In genomic region chr5:141598389-141599360, GRCh38 we compare ENCODE assay signal across 10 cellular contexts. TPM values are rescaled to one million over a fixed set of nuclear protein-coding genes. Genes with fewer than 3 reads are reported as not detected.
DNase-seq lines count a peak whose midpoint lies in the region; ATAC-seq and TF ChIP-seq lines count a peak whose summit lies in the region.
"Had no signal": no experiment of that assay in that cellular context is flagged by ENCODE, and none has a peak within 500 bp of the region (broad histone marks: within the 10 kb centered on the region; RNA-seq: fewer than 3 reads in every experiment).

No MANE protein-coding gene starts in this region.

- H3K27me3 Mint-ChIP-seq in CD8-positive, alpha-beta T cell (ENCODE audit: low read depth) = no peaks in the 10 kb centered on the region
- H3K27me3 Mint-ChIP-seq in memory B cell = no peaks in the 10 kb centered on the region

- CTCF ChIA-PET in CD8-positive, alpha-beta T cell (lab: Charles Lee) = interaction anchor here (0.8 to 4.0 kb wide), 5 partner anchors 21 to 371 kb away, joined by 3 to 29 read pairs (median 3); partner anchors contain the start of gene DIAPH1

- peak overlapping the region; percentile 78 for H3K27ac Mint-ChIP-seq in CD8-positive, alpha-beta T cell
- H3K27ac Mint-ChIP-seq in memory B cell = peak overlapping the region; percentile 83

- H3K4me3 Mint-ChIP-seq in CD8-positive, alpha-beta T cell = peak overlapping the region; percentile 40
- H3K4me3 Mint-ChIP-seq in memory B cell = no peak overlapping the region

- H3K36me3 Mint-ChIP-seq in CD8-positive, alpha-beta T cell = peaks cover 27% of the 10 kb centered on the region
- H3K36me3 Mint-ChIP-seq in memory B cell = peaks cover 13% of the 10 kb centered on the region

- no peak overlapping the region for H3K27ac ChIP-seq in CD8-positive, alpha-beta T cell (ENCODE audit: low read depth, low read length)

- H3K4me1 ChIP-seq in CD8-positive, alpha-beta T cell (ENCODE audit: insufficient read depth, low read length) = peaks cover 69% of the 10 kb centered on the region

- peaks cover 4% of the 10 kb centered on the region for H3K36me3 ChIP-seq in CD8-positive, alpha-beta T cell (ENCODE audit: insufficient read depth, low read length)

- peaks cover 80% of the 10 kb centered on the region for H3K4me1 Mint-ChIP-seq in CD8-positive, alpha-beta T cell (ENCODE audit: low read depth)
- H3K4me1 Mint-ChIP-seq in memory B cell = peaks cover 36% of the 10 kb centered on the region

- no peaks in the 10 kb centered on the region for H3K9me3 Mint-ChIP-seq in CD8-positive, alpha-beta T cell
- H3K9me3 Mint-ChIP-seq in memory B cell = peaks cover 5% of the 10 kb centered on the region

- intact Hi-C loops in CD8-positive, alpha-beta T cell (cut with DNase I, micrococcal nuclease) = no loop called here

- in situ Hi-C loops in astrocyte of the spinal cord (cut with HindIII; ENCODE audit: low sequenced_read_pairs) = no loop called here

- POLR2A ChIA-PET in CD8-positive, alpha-beta T cell (lab: Charles Lee) = interaction anchor here (0.9 to 1.8 kb wide), 7 partner anchors 19 to 53 kb away, joined by 3 to 6 read pairs (median 3); partner anchors contain the start of genes DIAPH1, FCHSD1, HDAC3 and RELL2

- no peaks in the 10 kb centered on the region for H3K27me3 ChIP-seq in CD8-positive, alpha-beta T cell (ENCODE audit: insufficient read depth, low read length)

- no peak overlapping the region for H3K4me3 ChIP-seq in CD8-positive, alpha-beta T cell (ENCODE audit: low read depth, low read length)
- H3K4me3 ChIP-seq in astrocyte of the spinal cord (ENCODE audit: low read depth, low read length) = no peak overlapping the region
- H3K4me3 ChIP-seq: lung had no signal

- H3K9me3 ChIP-seq in CD8-positive, alpha-beta T cell (ENCODE audit: low read length) = no peaks in the 10 kb centered on the region

- DNase-seq in CD8-positive, alpha-beta T cell = no peak
- DNase-seq in astrocyte of the spinal cord (ENCODE audit: low read depth, low spot score) = peak; percentile 56
- DNase-seq in memory B cell (ENCODE audit: low spot score in 2 of 2) = no peak
- no peak for DNase-seq in stimulated activated CD8-positive, alpha-beta memory T cell treated with anti-CD3 and anti-CD28 coated beads, Interleukin-4, amount 100 ng/mL, for 48 hours
- no peak for DNase-seq in activated CD4-positive, alpha-beta T cell treated with anti-CD3 and anti-CD28 coated beads for 48 hours
- DNase-seq: amygdala had no signal

- peak; percentile 44 for ATAC-seq in CD8-positive, alpha-beta T cell
- ATAC-seq in HG02885 (IDR thresholded peaks at IDR 0.05; ENCODE audit: poor library complexity, unreplicated experiment) (peak; percentile 56), memory B cell (ENCODE audit: low read depth) (no peak), GM21717 (IDR thresholded peaks at IDR 0.05; ENCODE audit: unreplicated experiment) (no peak), GM19035 (IDR thresholded peaks at IDR 0.05; ENCODE audit: unreplicated experiment) (no peak)

- no peak for TF ChIP-seq CTCF in CD8-positive, alpha-beta T cell (IDR thresholded peaks at IDR 0.05)
- TF ChIP-seq CTCF in astrocyte of the spinal cord (IDR thresholded peaks at IDR 0.05; ENCODE audit: low read depth, low read length) = no peak

RNA-seq across cellular contexts. Expression of gene DIAPH1, which starts 20.1 kb away (rescaled TPM):
- 100 to 1,000 TPM; 155 to 166 TPM for total RNA-seq in CD8-positive, alpha-beta T cell

RNA-seq across cellular contexts. Expression of gene HDAC3, which starts 38.0 kb away (rescaled TPM):
- total RNA-seq in CD8-positive, alpha-beta T cell = 10 to 100 TPM; 48.9 to 54.8 TPM

RNA-seq across cellular contexts. Expression of gene RELL2, which starts 38.1 kb away (rescaled TPM):
- total RNA-seq in CD8-positive, alpha-beta T cell = 1 to 10 TPM; 9.5 to 9.8 TPM

RNA-seq across cellular contexts. Expression of gene FCHSD1, which starts 52.5 kb away (rescaled TPM):
- total RNA-seq in CD8-positive, alpha-beta T cell = 100 to 1,000 TPM in 1 of 2 experiments, 10 to 100 TPM in 1; 95.8 to 101 TPM

Comparison
In these comparisons a context has a peak if more than half of its experiments do, and no peak if none do; other contexts are left out.
1. ATAC-seq: peak in CD8-positive, alpha-beta T cell (single experiment) and HG02885 (single experiment); none in memory B cell (single experiment), GM21717 (single experiment) and GM19035 (single experiment).